12 cellular contexts compared by ENCODE assay signal in the genomic region with DNA sequence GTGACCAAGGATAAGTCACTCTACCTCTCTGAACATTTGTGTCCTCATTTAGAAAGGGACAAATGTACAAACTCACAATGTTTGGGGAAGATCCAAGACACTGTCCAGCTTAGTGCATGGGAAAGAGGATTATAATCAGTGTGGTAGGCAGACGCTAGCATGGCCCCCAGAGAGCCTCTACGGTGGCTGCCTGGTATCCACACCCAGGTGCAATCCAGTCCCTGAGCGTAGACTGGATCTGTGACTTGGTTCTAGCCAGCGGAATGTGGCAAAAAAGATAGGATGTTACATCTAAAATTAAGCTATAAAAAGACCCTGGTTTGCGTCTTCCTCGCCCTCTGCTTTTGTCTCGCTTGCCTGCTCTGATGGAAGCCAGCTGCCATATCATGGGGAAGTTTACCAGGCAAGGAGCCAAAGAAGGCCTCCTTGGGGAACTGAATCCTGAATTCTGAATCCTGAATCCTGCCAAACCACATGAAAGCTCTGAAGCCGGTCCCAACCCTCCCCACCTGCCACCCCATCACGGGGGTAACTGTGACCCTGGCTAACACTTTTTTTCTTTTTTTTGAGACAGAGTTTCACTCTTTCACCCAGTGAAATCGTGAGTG. TPM values are rescaled to one million over a fixed set of nuclear protein-coding genes. Genes with fewer than 3 reads are reported as not detected.
A peak's percentile ranks its signal among the peaks of the same experiment; 100 is the strongest.
DNase-seq lines count a peak whose midpoint lies in the region; ATAC-seq, FAIRE-seq and TF ChIP-seq lines count a peak whose summit lies in the region.
"Had no signal": no experiment of that assay in that cellular context is flagged by ENCODE, and none has a peak within 500 bp of the region (broad histone marks: within the 10 kb centered on the region; RNA-seq: fewer than 3 reads in every experiment).

No MANE protein-coding gene starts in this region.

- no peak for ATAC-seq in CD4-positive, alpha-beta T cell (ENCODE audit: poor library complexity)
- no peak for ATAC-seq in GM19035 (IDR thresholded peaks at IDR 0.05; ENCODE audit: unreplicated experiment)

- FAIRE-seq in GM12892 (lab: Jason Lieb, UNC) = no peak
- FAIRE-seq: GM12891 had no signal

- TF ChIP-seq POLR2A in ovary (IDR thresholded peaks at IDR 0.05) (no peak), GM12892 (IDR thresholded peaks at IDR 0.05; ENCODE audit: low read depth, low read length) (no peak)

- H3K27me3 Mint-ChIP-seq in CD4-positive, alpha-beta T cell = no peaks in the 10 kb centered on the region
- H3K27me3 Mint-ChIP-seq in nephron progenitor cell (ENCODE audit: low read depth, poor library complexity) = peaks cover 16% of the 10 kb centered on the region

- H3K36me3 ChIP-seq in SJCRH30 (no peaks in the 10 kb centered on the region), ovary (no peaks in the 10 kb centered on the region)

- no peaks in the 10 kb centered on the region for H3K9me3 ChIP-seq in CD4-positive, alpha-beta T cell (ENCODE audit: control insufficient read depth, low read length)
- no peaks in the 10 kb centered on the region for H3K9me3 ChIP-seq in SJCRH30 (replicated peaks)
- no peaks in the 10 kb centered on the region for H3K9me3 ChIP-seq in ovary

- H3K4me1 ChIP-seq in SJCRH30 (peaks cover 17% of the 10 kb centered on the region), ovary (ENCODE audit: insufficient read depth) (peaks cover 41% of the 10 kb centered on the region)

- peaks cover 77% of the 10 kb centered on the region for H3K4me1 Mint-ChIP-seq in CD4-positive, alpha-beta T cell (ENCODE audit: low read depth)
- H3K4me1 Mint-ChIP-seq in nephron progenitor cell = peaks cover 52% of the 10 kb centered on the region

- H3K4me3 Mint-ChIP-seq in CD4-positive, alpha-beta T cell = no peak overlapping the region
- no peak overlapping the region for H3K4me3 Mint-ChIP-seq in nephron progenitor cell

- H3K27ac ChIP-seq in CD4-positive, alpha-beta T cell (ENCODE audit: low read depth, low read length) = no peak overlapping the region
- H3K27ac ChIP-seq in SJCRH30 = no peak overlapping the region
- peak overlapping the region; percentile 28 to 92 for H3K27ac ChIP-seq in ovary

- H3K4me3 ChIP-seq in SJCRH30 = no peak overlapping the region
- no peak overlapping the region for H3K4me3 ChIP-seq in fibroblast of pulmonary artery (replicated peaks; ENCODE audit: low read depth, low read length)
- no peak overlapping the region for H3K4me3 ChIP-seq in ovary

- DNase-seq in CD4-positive, alpha-beta T cell = no peak
- DNase-seq in SJCRH30 = peak; percentile 80 to 89
- DNase-seq in fibroblast of pulmonary artery (ENCODE audit: low read depth) = peak; percentile 89
- DNase-seq in ovary = peak; percentile 87 to 94 (median 91)
- DNase-seq in stimulated activated CD4-positive, alpha-beta T cell treated with anti-CD3 and anti-CD28 coated beads, Interleukin-4, amount 100 ng/mL, for 24 hours = no peak
- DNase-seq in GM12892 (ENCODE audit: insufficient read length) = no peak
- no peak for DNase-seq in nephron progenitor cell
- DNase-seq: cerebellar nuclear complex, occipital lobe had no signal

- intact Hi-C loops in CD4-positive, alpha-beta T cell (cut with DNase I, micrococcal nuclease) = loop anchor here in 1 of 2 experiments (5.0 to 10.0 kb wide), 2 partner anchors 42 to 225 kb away; partner anchors contain the start of gene LASP1
- intact Hi-C loops in ovary (cut with DNase I) = loop anchor here in 2 of 4 donors (5.0 kb wide), 1 partner anchor 53 kb away; the partner anchor contains the start of gene PLXDC1 (in 2 of the 2)

- POLR2A ChIA-PET in CD4-positive, alpha-beta T cell (lab: Charles Lee) = interaction anchor here (1.1 to 1.7 kb wide), 4 partner anchors 15 to 117 kb away, joined by 3 to 5 read pairs (median 4); partner anchors contain the start of gene PLXDC1

- H3K27ac Mint-ChIP-seq in CD4-positive, alpha-beta T cell = peak overlapping the region; percentile 83
- H3K27ac Mint-ChIP-seq in nephron progenitor cell = no peak overlapping the region

- TF ChIP-seq EP300 in ovary (IDR thresholded peaks at IDR 0.05) = no peak

- CTCF ChIA-PET in CD4-positive, alpha-beta T cell (lab: Charles Lee) = interaction anchor here (0.8 kb wide), 1 partner anchor 65 kb away, joined by 3 read pairs; no protein-coding TSS in a partner anchor

- 6 to 13% (median 10%) methylated on average over 10 of the region's 10 CpGs for WGBS in ovary, 3 donors

- H3K36me3 Mint-ChIP-seq in CD4-positive, alpha-beta T cell (ENCODE audit: low read depth) = no peaks in the 10 kb centered on the region
- no peaks in the 10 kb centered on the region for H3K36me3 Mint-ChIP-seq in nephron progenitor cell (ENCODE audit: low read depth)
- H3K36me3 Mint-ChIP-seq: CD14-positive monocyte had no signal

- TF ChIP-seq CTCF in CD4-positive, alpha-beta T cell (IDR thresholded peaks at IDR 0.05) = no peak
- TF ChIP-seq CTCF in fibroblast of pulmonary artery (IDR thresholded peaks at IDR 0.05; ENCODE audit: low read length, missing control alignments) = no peak
- TF ChIP-seq CTCF in ovary (IDR thresholded peaks at IDR 0.05) = no peak
- TF ChIP-seq CTCF in nephron progenitor cell (IDR thresholded peaks at IDR 0.05) = no peak

- no peaks in the 10 kb centered on the region for H3K27me3 ChIP-seq in CD4-positive, alpha-beta T cell (ENCODE audit: control insufficient read depth, insufficient read depth, low read length)
- H3K27me3 ChIP-seq in SJCRH30 = peaks cover 17% of the 10 kb centered on the region
- no peaks in the 10 kb centered on the region for H3K27me3 ChIP-seq in ovary

- no peaks in the 10 kb centered on the region for H3K9me3 Mint-ChIP-seq in CD4-positive, alpha-beta T cell
- H3K9me3 Mint-ChIP-seq in nephron progenitor cell = no peaks in the 10 kb centered on the region

RNA-seq across cellular contexts. Expression of gene PLXDC1, which starts 51.6 kb away (rescaled TPM):
- 10 to 100 TPM; 66.7 to 67.6 TPM for total RNA-seq in CD4-positive, alpha-beta T cell
- 0.06 TPM in 1 of 2 replicates, not detected in the other for total RNA-seq in SJCRH30 (2014; rRNA removed; shearing (Covaris generic))
- 10 to 100 TPM; 14.0 to 58.6 (median 32.3) TPM for total RNA-seq in ovary
- 10 to 100 TPM; 11.6 to 35.4 TPM for polyA plus RNA-seq in ovary
- polyA plus RNA-seq in GM12892 (2012; ENCODE audit: missing spikeins) = not detected
- polyA plus RNA-seq: CD14-positive monocyte had no signal

Comparison
In these comparisons a context has a peak if more than half of its experiments do, and no peak if none do; other contexts are left out.
1. DNase-seq: peak in SJCRH30 (2 of 2), fibroblast of pulmonary artery (single experiment) and ovary (5 of 5); none in CD4-positive, alpha-beta T cell (0 of 10), stimulated activated CD4-positive, alpha-beta T cell treated with anti-CD3 and anti-CD28 coated beads, Interleukin-4, amount 100 ng/mL, for 24 hours (single experiment), GM12892 (single experiment) and nephron progenitor cell (single experiment).
2. H3K27ac ChIP-seq: peak in ovary (2 of 2); none in CD4-positive, alpha-beta T cell (single experiment) and SJCRH30 (single experiment).
3. RNA of gene PLXDC1, which starts 51.6 kb away (total RNA-seq): 66.7 to 67.6 TPM in CD4-positive, alpha-beta T cell and 14.0 to 58.6 TPM in ovary; 0.06 TPM in SJCRH30; every median in the first group is over 10 times any median in the second.